15 cellular contexts compared by ENCODE assay signal in genomic region chr20:62825288-62825993, GRCh38. TPM values are rescaled to one million over a fixed set of nuclear protein-coding genes. Genes with fewer than 3 reads are reported as not detected.
DNase-seq lines count a peak whose midpoint lies in the region; ATAC-seq, FAIRE-seq and TF ChIP-seq lines count a peak whose summit lies in the region.
"Had no signal": no experiment of that assay in that cellular context is flagged by ENCODE, and none has a peak within 500 bp of the region (broad histone marks: within the 10 kb centered on the region; RNA-seq: fewer than 3 reads in every experiment).

No MANE protein-coding gene starts in this region.

- no peak overlapping the region for H3K27ac Mint-ChIP-seq in activated B cell treated with CpG ODN at 0.5 μM for 24 hours
- no peak overlapping the region for H3K27ac Mint-ChIP-seq in activated CD4-positive, alpha-beta memory T cell treated with anti-CD3 and anti-CD28 coated beads for 36 hours
- H3K27ac Mint-ChIP-seq: activated T-cell treated with anti-CD3 and anti-CD28 coated beads, Interleukin-2, amount 50 U/mL, for 24 hours; CD8-positive, alpha-beta T cell had no signal

- H3K23ac ChIP-seq in neuronal stem cell (ENCODE audit: low read depth, low read length, poor library complexity) = peak overlapping the region; percentile 22

- intact Hi-C loops in activated B cell treated with CpG ODN at 0.5 μM for 24 hours (cut with micrococcal nuclease) (no loop called here), testis (cut with DNase I; ENCODE audit: low total_unique reads) (no loop called here)
- intact Hi-C loops in activated CD4-positive, alpha-beta memory T cell treated with anti-CD3 and anti-CD28 coated beads for 36 hours (cut with micrococcal nuclease) = no loop called here

- H2AK5ac ChIP-seq in neuronal stem cell (ENCODE audit: low read depth, low read length) = peak overlapping the region; percentile 59

- H3K36me3 ChIP-seq in BLaER1 treated with 17β-estradiol and CSF1 and Interleukin-3, amounts not matched to agents 10 nM and 100 nM = 0 out of 22 replicates have a peak, but pooled peaks cover 0 to 5% (median 0%) of the 10 kb centered on the region in 11 experiments
- peaks cover 25% of the 10 kb centered on the region for H3K36me3 ChIP-seq in HUES6 (ENCODE audit: control insufficient read depth, insufficient read depth, low read length)
- H3K36me3 ChIP-seq in neuronal stem cell (replicated peaks in 1 of 2; ENCODE audit: control insufficient read depth in 2 of 2, insufficient read depth in 2 of 2, low read length in 2 of 2) = no peaks in the 10 kb centered on the region
- no peaks in the 10 kb centered on the region for H3K36me3 ChIP-seq in testis (ENCODE audit: low read depth, missing control alignments)
- H3K36me3 ChIP-seq: gastrocnemius medialis had no signal

- no CpG with 5 or more reads among the region's 24 CpGs for WGBS in neuronal stem cell (ENCODE audit: extremely low coverage in 2 of 2, insufficient read length in 2 of 2, insufficient replicate concordance in 1 of 2), 2 donors
- WGBS in testis, 2 donors = 81 to 93% methylated on average over 9 to 24 of the region's 24 CpGs

- H3K4me3 Mint-ChIP-seq in activated B cell treated with CpG ODN at 0.5 μM for 24 hours = no peak overlapping the region
- H3K4me3 Mint-ChIP-seq in activated CD4-positive, alpha-beta memory T cell treated with anti-CD3 and anti-CD28 coated beads for 36 hours = no peak overlapping the region
- H3K4me3 Mint-ChIP-seq: activated T-cell treated with anti-CD3 and anti-CD28 coated beads, Interleukin-2, amount 50 U/mL, for 24 hours; CD8-positive, alpha-beta T cell; central memory CD8-positive, alpha-beta T cell had no signal

- H3K4me2 ChIP-seq in BLaER1 treated with 17β-estradiol and CSF1 and Interleukin-3, amounts not matched to agents 10 nM and 100 nM = peak overlapping the region; percentile 34 to 98 (median 72)
- no peak overlapping the region for H3K4me2 ChIP-seq in neuronal stem cell (ENCODE audit: insufficient read depth, low read length, poor library complexity, severe bottlenecking)

- H3K4me1 Mint-ChIP-seq in activated B cell treated with CpG ODN at 0.5 μM for 24 hours = peaks cover 21% of the 10 kb centered on the region
- no peaks in the 10 kb centered on the region for H3K4me1 Mint-ChIP-seq in activated CD4-positive, alpha-beta memory T cell treated with anti-CD3 and anti-CD28 coated beads for 36 hours (ENCODE audit: low read depth)
- H3K4me1 Mint-ChIP-seq: central memory CD8-positive, alpha-beta T cell had no signal

- FAIRE-seq in GM12891 (lab: Jason Lieb, UNC) = no peak

- H3K4ac ChIP-seq in neuronal stem cell (ENCODE audit: low read length) = no peak overlapping the region

- no peak overlapping the region for H4K91ac ChIP-seq in neuronal stem cell (ENCODE audit: low read depth, low read length, poor library complexity)

- no peaks in the 10 kb centered on the region for H3K36me3 Mint-ChIP-seq in activated B cell treated with CpG ODN at 0.5 μM for 24 hours (ENCODE audit: low read depth)
- H3K36me3 Mint-ChIP-seq in activated CD4-positive, alpha-beta memory T cell treated with anti-CD3 and anti-CD28 coated beads for 36 hours = no peaks in the 10 kb centered on the region
- H3K36me3 Mint-ChIP-seq: CD8-positive, alpha-beta T cell; naive thymus-derived CD4-positive, alpha-beta T cell had no signal

- H3K4me3 ChIP-seq in BLaER1 treated with 17β-estradiol and CSF1 and Interleukin-3, amounts not matched to agents 10 nM and 100 nM = no peak overlapping the region
- H3K4me3 ChIP-seq in HUES6 (ENCODE audit: low read depth, low read length) (no peak overlapping the region), neuronal stem cell (ENCODE audit: low read length in 2 of 2) (no peak overlapping the region), testis (no peak overlapping the region)
- H3K4me3 ChIP-seq: GM23248 had no signal

- H3K14ac ChIP-seq in neuronal stem cell (ENCODE audit: low read length) = no peak overlapping the region

- peak overlapping the region in 2 of 11 experiments; percentile 48 to 49; a peak in 4 of 22 replicates for H3K27ac ChIP-seq in BLaER1 treated with 17β-estradiol and CSF1 and Interleukin-3, amounts not matched to agents 10 nM and 100 nM
- H3K27ac ChIP-seq in HUES6 (ENCODE audit: low read depth, low read length) (0 out of 2 replicates have a peak overlapping the region, but pooled peaks have one; percentile 41), neuronal stem cell (replicated peaks; ENCODE audit: low read length) (peak overlapping the region; percentile 4), testis (no peak overlapping the region)
- H3K27ac ChIP-seq: GM23248, parathyroid adenoma had no signal

- H3K18ac ChIP-seq in neuronal stem cell (ENCODE audit: low read length) = peak overlapping the region; percentile 94

- peak overlapping the region; percentile 83 for H2BK15ac ChIP-seq in neuronal stem cell (ENCODE audit: low read length)

- CTCF ChIA-PET in activated B cell treated with CpG ODN at 0.5 μM for 24 hours (lab: Charles Lee) = no interaction called here
- CTCF ChIA-PET in activated CD4-positive, alpha-beta memory T cell treated with anti-CD3 and anti-CD28 coated beads for 36 hours (lab: Charles Lee) = interaction anchor here (1.7 kb wide), 1 partner anchor 17 kb away, joined by 5 read pairs; no protein-coding TSS in a partner anchor

- H3K9me3 ChIP-seq in BLaER1 treated with 17β-estradiol and CSF1 and Interleukin-3, amounts not matched to agents 10 nM and 100 nM (replicated peaks in 1 of 11) = no peaks in the 10 kb centered on the region
- H3K9me3 ChIP-seq in HUES6 (ENCODE audit: control insufficient read depth, insufficient read depth, low read depth, low read length) = no peaks in the 10 kb centered on the region
- H3K9me3 ChIP-seq in neuronal stem cell (replicated peaks in 1 of 2; ENCODE audit: control insufficient read depth in 2 of 2, insufficient read depth in 1 of 2, low read depth in 1 of 2, low read length in 2 of 2) = no peaks in the 10 kb centered on the region
- H3K9me3 ChIP-seq in testis = no peaks in the 10 kb centered on the region
- H3K9me3 ChIP-seq: gastrocnemius medialis had no signal

- no peak overlapping the region for H4K8ac ChIP-seq in neuronal stem cell (ENCODE audit: low read depth, low read length)

- peaks cover 45 to 98% (median 91%) of the 10 kb centered on the region in 10 experiments for H3K4me1 ChIP-seq in BLaER1 treated with 17β-estradiol and CSF1 and Interleukin-3, amounts not matched to agents 10 nM and 100 nM
- H3K4me1 ChIP-seq in HUES6 (ENCODE audit: control insufficient read depth, insufficient read depth, low read length) (peaks cover 28% of the 10 kb centered on the region), neuronal stem cell (ENCODE audit: control insufficient read depth in 2 of 2, insufficient read depth in 1 of 2, low read depth in 1 of 2, low read length in 2 of 2) (peaks cover 18 to 19% of the 10 kb centered on the region in 2 donors), testis (no peaks in the 10 kb centered on the region)
- H3K4me1 ChIP-seq: parathyroid adenoma had no signal

- H3K9ac ChIP-seq in BLaER1 treated with 17β-estradiol and CSF1 and Interleukin-3, amounts not matched to agents 10 nM and 100 nM = peak overlapping the region in 4 of 11 experiments; percentile 51 to 59 (median 54); a peak in 7 of 22 replicates
- H3K9ac ChIP-seq in HUES6 (ENCODE audit: low read length) = no peak overlapping the region
- peak overlapping the region; percentile 38 for H3K9ac ChIP-seq in neuronal stem cell (ENCODE audit: low read depth, low read length, poor library complexity)
- H3K9ac ChIP-seq: GM23248, parathyroid adenoma had no signal

- no peaks in the 10 kb centered on the region for H3K27me3 Mint-ChIP-seq in activated B cell treated with CpG ODN at 0.5 μM for 24 hours
- no peaks in the 10 kb centered on the region for H3K27me3 Mint-ChIP-seq in activated CD4-positive, alpha-beta memory T cell treated with anti-CD3 and anti-CD28 coated beads for 36 hours
- H3K27me3 Mint-ChIP-seq: activated T-cell treated with anti-CD3 and anti-CD28 coated beads, Interleukin-2, amount 50 U/mL, for 24 hours had no signal

- peaks cover 0 to 7% (median 3%) of the 10 kb centered on the region in 11 experiments; a peak in 11 of 22 replicates for H3K27me3 ChIP-seq in BLaER1 treated with 17β-estradiol and CSF1 and Interleukin-3, amounts not matched to agents 10 nM and 100 nM
- H3K27me3 ChIP-seq in HUES6 (ENCODE audit: control insufficient read depth, insufficient read depth, low read length) (no peaks in the 10 kb centered on the region), neuronal stem cell (ENCODE audit: control insufficient read depth in 3 of 3, insufficient read depth in 3 of 3, low read depth in 1 of 3, low read length in 3 of 3) (peaks cover 0 to 7% (median 0%) of the 10 kb centered on the region in 3 experiments), testis (no peaks in the 10 kb centered on the region)

- no peaks in the 10 kb centered on the region for H3K9me3 Mint-ChIP-seq in activated B cell treated with CpG ODN at 0.5 μM for 24 hours
- H3K9me3 Mint-ChIP-seq in activated CD4-positive, alpha-beta memory T cell treated with anti-CD3 and anti-CD28 coated beads for 36 hours = no peaks in the 10 kb centered on the region
- H3K9me3 Mint-ChIP-seq: activated T-cell treated with anti-CD3 and anti-CD28 coated beads, Interleukin-2, amount 50 U/mL, for 24 hours; CD8-positive, alpha-beta T cell; central memory CD8-positive, alpha-beta T cell; naive thymus-derived CD4-positive, alpha-beta T cell had no signal

- DNase-seq in activated B cell treated with CpG ODN at 0.5 μM for 24 hours (no peak), neuronal stem cell (ENCODE audit: low spot score) (no peak), SHP77 treated with DMSO at 0.1 percent for 48 hours (lab: John Stamatoyannopoulos, UW) (no peak), testis (no peak), GM12891 (ENCODE audit: insufficient read length, low spot score) (no peak)
- DNase-seq in activated CD4-positive, alpha-beta memory T cell treated with anti-CD3 and anti-CD28 coated beads for 36 hours = no peak
- DNase-seq: activated T-cell treated with anti-CD3 and anti-CD28 coated beads, Interleukin-2, amount 50 U/mL, for 24 hours; gastrocnemius medialis had no signal

- peak; percentile 2 for ATAC-seq in activated B cell treated with CpG ODN at 0.5 μM for 24 hours (ENCODE audit: low read depth)
- ATAC-seq: CD8-positive, alpha-beta T cell; gastrocnemius medialis had no signal

- peak overlapping the region; percentile 30 for H2BK12ac ChIP-seq in neuronal stem cell (ENCODE audit: low read length)

- peak overlapping the region; percentile 49 for H2AFZ ChIP-seq in neuronal stem cell (ENCODE audit: low read length)
- H2AFZ ChIP-seq: GM23248 had no signal

- peaks cover 0 to 47% (median 12%) of the 10 kb centered on the region in 11 experiments; a peak in 10 of 22 replicates for H4K20me1 ChIP-seq in BLaER1 treated with 17β-estradiol and CSF1 and Interleukin-3, amounts not matched to agents 10 nM and 100 nM

- TF ChIP-seq POLR2A in testis (IDR thresholded peaks at IDR 0.05) (no peak), GM12891 (IDR thresholded peaks at IDR 0.05; ENCODE audit: low read depth, low read length) (no peak)

- H3K79me1 ChIP-seq in neuronal stem cell (ENCODE audit: low read depth, low read length) = peaks cover 2% of the 10 kb centered on the region

- H2BK5ac ChIP-seq in neuronal stem cell (ENCODE audit: low read length) = no peak overlapping the region

- no peak overlapping the region for H2BK120ac ChIP-seq in neuronal stem cell (ENCODE audit: low read depth, low read length)

- POLR2A ChIA-PET in activated B cell treated with CpG ODN at 0.5 μM for 24 hours (lab: Charles Lee) = interaction anchor here (0.6 to 2.0 kb wide), 7 partner anchors 11 to 325 kb away, joined by 3 to 11 read pairs (median 4); partner anchors contain the start of genes SLCO4A1 and TCFL5
- POLR2A ChIA-PET in activated CD4-positive, alpha-beta memory T cell treated with anti-CD3 and anti-CD28 coated beads for 36 hours (lab: Charles Lee) = interaction anchor here (0.8 kb wide), 1 partner anchor 36 kb away, joined by 3 read pairs; the partner anchor contains the start of gene TCFL5

- no peak for TF ChIP-seq CTCF in activated B cell treated with CpG ODN at 0.5 μM for 24 hours (IDR thresholded peaks at IDR 0.05)
- TF ChIP-seq CTCF in testis (IDR thresholded peaks at IDR 0.05) = no peak

RNA-seq across cellular contexts. Expression of gene COL9A3, which starts 8.6 kb away (rescaled TPM):
- total RNA-seq in activated B cell treated with CpG ODN at 0.5 μM for 24 hours (33.2 and 37.6 TPM in 2 replicates), testis (10 to 100 TPM; 19.1 to 50.6 TPM)
- polyA plus RNA-seq in neuronal stem cell (2013, experiment 1 of 2) = 77.2 TPM
- 77.0 TPM for polyA plus RNA-seq in neuronal stem cell (2013, experiment 2 of 2)
- polyA plus RNA-seq in testis (ENCODE audit: insufficient read depth, low read depth, low replicate concordance) = 21.3 TPM
- polyA plus RNA-seq in GM12891 (2012; ENCODE audit: low read depth, missing spikeins) = 1.6 TPM
- not detected for total RNA-seq in activated CD4-positive, alpha-beta memory T cell treated with anti-CD3 and anti-CD28 coated beads for 36 hours
- total RNA-seq: CD8-positive, alpha-beta T cell; GM23248 had no signal
- polyA plus RNA-seq: naive thymus-derived CD4-positive, alpha-beta T cell had no signal

RNA-seq across cellular contexts. Expression of gene OGFR, which starts 20.8 kb away (rescaled TPM):
- 74.6 and 78.9 TPM in 2 replicates for total RNA-seq in activated B cell treated with CpG ODN at 0.5 μM for 24 hours
- polyA plus RNA-seq in neuronal stem cell (2013, experiment 1 of 2) = 15.0 TPM
- polyA plus RNA-seq in neuronal stem cell (2013, experiment 2 of 2) = 14.7 TPM
- total RNA-seq in testis = 10 to 100 TPM; 46.6 to 57.0 TPM
- 23.7 TPM for polyA plus RNA-seq in testis (ENCODE audit: insufficient read depth, low read depth, low replicate concordance)
- polyA plus RNA-seq in GM12891 (2012; ENCODE audit: low read depth, missing spikeins) = 25.8 TPM
- 10 to 100 TPM; 35.0 to 39.0 TPM for total RNA-seq in activated CD4-positive, alpha-beta memory T cell treated with anti-CD3 and anti-CD28 coated beads for 36 hours

RNA-seq across cellular contexts. Expression of gene MRGBP, which starts 29.2 kb away (rescaled TPM):
- 9.8 and 10.7 TPM in 2 replicates for total RNA-seq in activated B cell treated with CpG ODN at 0.5 μM for 24 hours
- 15.5 TPM for polyA plus RNA-seq in neuronal stem cell (2013, experiment 1 of 2)
- polyA plus RNA-seq in neuronal stem cell (2013, experiment 2 of 2) = 15.6 TPM
- total RNA-seq in testis = 10 to 100 TPM; 52.5 to 56.7 TPM
- polyA plus RNA-seq in testis (ENCODE audit: insufficient read depth, low read depth, low replicate concordance) = 98.3 TPM
- polyA plus RNA-seq in GM12891 (2012; ENCODE audit: low read depth, missing spikeins) = 8.8 TPM
- 10 to 100 TPM; 10.6 to 10.8 TPM for total RNA-seq in activated CD4-positive, alpha-beta memory T cell treated with anti-CD3 and anti-CD28 coated beads for 36 hours

RNA-seq across cellular contexts. Expression of gene TCFL5, which starts 36.2 kb away (rescaled TPM):
- 54.5 and 55.6 TPM in 2 replicates for total RNA-seq in activated B cell treated with CpG ODN at 0.5 μM for 24 hours
- 14.5 TPM for polyA plus RNA-seq in neuronal stem cell (2013, experiment 1 of 2)
- 15.3 TPM for polyA plus RNA-seq in neuronal stem cell (2013, experiment 2 of 2)
- 10 to 100 TPM; 66.4 to 85.3 TPM for total RNA-seq in testis
- 184 TPM for polyA plus RNA-seq in testis (ENCODE audit: insufficient read depth, low read depth, low replicate concordance)
- 9.5 TPM for polyA plus RNA-seq in GM12891 (2012; ENCODE audit: low read depth, missing spikeins)
- 1 to 10 TPM; 4.7 to 5.0 TPM for total RNA-seq in activated CD4-positive, alpha-beta memory T cell treated with anti-CD3 and anti-CD28 coated beads for 36 hours

Comparison
In these comparisons a context has a peak if more than half of its experiments do, and no peak if none do; other contexts are left out.
1. H3K27ac ChIP-seq: peak in HUES6 (single experiment) and neuronal stem cell (single experiment); none in testis (0 of 2).
2. RNA of gene COL9A3, which starts 8.6 kb away (total RNA-seq): 19.1 to 50.6 TPM in testis and 33.2 to 37.6 TPM in activated B cell treated with CpG ODN at 0.5 μM for 24 hours; not detected in activated CD4-positive, alpha-beta memory T cell treated with anti-CD3 and anti-CD28 coated beads for 36 hours; every median in the first group is over 10 times any median in the second.